In genomic region chr3:18556503-18556902, GRCh38 we compare ENCODE assay signal across 8 cellular contexts.
DNase-seq lines count a peak whose midpoint lies in the region; ATAC-seq and TF ChIP-seq lines count a peak whose summit lies in the region.

No MANE protein-coding gene starts in this region.

- intact Hi-C loops in upper lobe of right lung (cut with DNase I): no loop called here
- intact Hi-C loops in Caco-2 (cut with micrococcal nuclease; ENCODE audit: unreplicated experiment): no loop called here

- POLR2A ChIA-PET in Caco-2 (lab: Charles Lee): no interaction called here

- H3K27me3 ChIP-seq in upper lobe of right lung (no peaks in the 10 kb centered on the region), Caco-2 (replicated peaks; ENCODE audit: control insufficient read depth, insufficient read depth, low read length) (no peaks in the 10 kb centered on the region)

- H3K27ac Mint-ChIP-seq in central memory CD8-positive, alpha-beta T cell (ENCODE audit: low read depth): peak overlapping the region; percentile 36
- H3K27ac Mint-ChIP-seq in Caco-2 (ENCODE audit: unreplicated experiment): no peak overlapping the region

- H3K27me3 Mint-ChIP-seq in central memory CD8-positive, alpha-beta T cell: no peaks in the 10 kb centered on the region
- H3K27me3 Mint-ChIP-seq in Caco-2 (ENCODE audit: insufficient read depth, unreplicated experiment): peaks cover 3% of the 10 kb centered on the region

- H3K4me1 ChIP-seq in upper lobe of right lung (no peaks in the 10 kb centered on the region), Caco-2 (no peaks in the 10 kb centered on the region)

- peaks cover 27% of the 10 kb centered on the region for H3K4me1 Mint-ChIP-seq in central memory CD8-positive, alpha-beta T cell
- H3K4me1 Mint-ChIP-seq in Caco-2 (ENCODE audit: low read depth, unreplicated experiment): peaks cover 8% of the 10 kb centered on the region

- peak; percentile 27 for DNase-seq in GF-D8 (lab: John Stamatoyannopoulos, UW)
- DNase-seq in T-helper 2 cell: peak in 4 of 5 experiments; percentile 6 to 99 (median 62)
- peak in 1 of 2 donors; percentile 45 for DNase-seq in central memory CD8-positive, alpha-beta T cell (ENCODE audit: low spot score in 2 of 2)
- DNase-seq in upper lobe of right lung: no peak
- DNase-seq in HuH-7.5 (ENCODE audit: low spot score): no peak
- DNase-seq in left lobe of liver (ENCODE audit: low spot score): no peak
- DNase-seq in Caco-2: no peak

- H3K36me3 ChIP-seq in upper lobe of right lung (no peaks in the 10 kb centered on the region), Caco-2 (ENCODE audit: control insufficient read depth, insufficient read depth, low read length) (no peaks in the 10 kb centered on the region)

- no peaks in the 10 kb centered on the region for H3K9me3 Mint-ChIP-seq in central memory CD8-positive, alpha-beta T cell
- peaks cover 9% of the 10 kb centered on the region for H3K9me3 Mint-ChIP-seq in Caco-2 (ENCODE audit: unreplicated experiment)

- peaks cover 4% of the 10 kb centered on the region for H3K36me3 Mint-ChIP-seq in central memory CD8-positive, alpha-beta T cell (ENCODE audit: insufficient read depth)
- no peaks in the 10 kb centered on the region for H3K36me3 Mint-ChIP-seq in Caco-2 (ENCODE audit: insufficient read depth, unreplicated experiment)

- H3K9me3 ChIP-seq in upper lobe of right lung (no peaks in the 10 kb centered on the region), Caco-2 (no peaks in the 10 kb centered on the region)

- no peak overlapping the region for H3K4me3 Mint-ChIP-seq in central memory CD8-positive, alpha-beta T cell
- H3K4me3 Mint-ChIP-seq in Caco-2 (ENCODE audit: unreplicated experiment): no peak overlapping the region

- BruUV-seq in Caco-2 (replicated peaks; lab: Mats Ljungman, UMichigan): no TSS peak

- no peak overlapping the region for H3K4me3 ChIP-seq in upper lobe of right lung
- no peak overlapping the region for H3K4me3 ChIP-seq in Caco-2 (ENCODE audit: low read depth, low read length)

- TF ChIP-seq CTCF in upper lobe of right lung (IDR thresholded peaks at IDR 0.05): no peak
- TF ChIP-seq CTCF in Caco-2 (IDR thresholded peaks at IDR 0.05; ENCODE audit: insufficient read depth in 1 of 2, low read depth in 1 of 2, low read length in 1 of 2, severe bottlenecking in 1 of 2, unreplicated experiment in 1 of 2): no peak

- no peak overlapping the region for H3K27ac ChIP-seq in upper lobe of right lung

- CTCF ChIA-PET in Caco-2 (lab: Charles Lee): no interaction called here

- ATAC-seq in HG02610 (IDR thresholded peaks at IDR 0.05; ENCODE audit: unreplicated experiment): peak; percentile 96
- peak; percentile 93 for ATAC-seq in central memory CD8-positive, alpha-beta T cell (replicated peaks; ENCODE audit: extremely low read depth, poor library complexity, severe bottlenecking)
- peak; percentile 32 for ATAC-seq in upper lobe of right lung
- ATAC-seq in left lobe of liver: no peak

Comparison
In these comparisons a context has a peak if more than half of its experiments do, and no peak if none do; other contexts are left out.
1. DNase-seq: peak in GF-D8 (single experiment) and T-helper 2 cell (4 of 5); none in upper lobe of right lung (single experiment), HuH-7.5 (single experiment), left lobe of liver (single experiment) and Caco-2 (0 of 2).